35 cellular contexts compared by ENCODE assay signal in the genomic region with DNA sequence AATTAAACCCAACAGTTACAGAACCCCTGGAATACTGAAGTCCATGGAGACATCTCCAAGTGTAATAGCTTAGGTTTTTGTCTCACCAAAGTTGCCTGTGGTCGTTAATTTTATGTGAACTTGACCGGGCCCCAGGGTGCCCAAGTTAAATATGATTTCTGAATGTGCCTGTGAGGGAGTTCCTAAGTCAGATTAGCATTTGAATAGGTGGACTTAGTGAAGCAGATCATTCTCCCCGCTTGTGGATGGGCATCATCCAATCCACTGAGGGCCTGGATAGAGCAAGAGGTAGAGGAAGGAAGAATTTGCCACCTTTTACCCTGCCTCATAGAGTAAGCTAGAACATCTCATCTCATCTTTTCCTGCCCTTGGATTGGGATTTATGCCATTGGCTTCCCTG.
"Had no signal": no experiment of that assay in that cellular context is flagged by ENCODE, and none has a peak within 500 bp of the region (broad histone marks: within the 10 kb centered on the region; RNA-seq: fewer than 3 reads in every experiment).

No MANE protein-coding gene starts in this region.

- H3K36me3 ChIP-seq: MG63 had no signal

- DNase-seq: Karpas-422, Kasumi-1, MG63, MM.1S, MV-4-11, NCI-H1048, NCI-H1092, NCI-H1092 treated with DMSO at 0.1 percent for 48 hours, NCI-H1105, NCI-H1105 treated with DMSO at 0.1 percent for 48 hours, NCI-H1417, NCI-H1417 treated with DMSO at 0.1 percent for 48 hours, NCI-H1436, NCI-H1436 treated with DMSO at 0.1 percent for 48 hours, NCI-H146, NCI-H1694, NCI-H1694 treated with DMSO at 0.1 percent for 48 hours, NCI-H187, NCI-H187 treated with DMSO at 0.1 percent for 48 hours, NCI-H1930, NCI-H2029, NCI-H2029 treated with DMSO at 0.1 percent for 48 hours, NCI-H2081, NCI-H2081 treated with DMSO at 0.1 percent for 48 hours, NCI-H2107, NCI-H2171, NCI-H2171 treated with DMSO at 0.1 percent for 48 hours, NCI-H2227 treated with DMSO at 0.1 percent for 48 hours, NCI-H226, NCI-H345, NCI-H446, NCI-H446 treated with DMSO at 0.1 percent for 48 hours, NCI-H510A, NCI-H510A treated with DMSO at 0.1 percent for 48 hours, NCI-H524 had no signal

- H3K4me3 ChIP-seq: MG63 had no signal

- H3K27me3 ChIP-seq: MG63 had no signal

- H3K9me3 ChIP-seq: MG63 had no signal
